ENCODE assay signal across 15 cellular contexts in genomic region chr2:20526666-20527065, GRCh38.
DNase-seq lines count a peak whose midpoint lies in the region; ATAC-seq and TF ChIP-seq lines count a peak whose summit lies in the region.
"Had no signal": no experiment of that assay in that cellular context is flagged by ENCODE, and none has a peak within 500 bp of the region (broad histone marks: within the 10 kb centered on the region; RNA-seq: fewer than 3 reads in every experiment).

No MANE protein-coding gene starts in this region.

- ATAC-seq in heart left ventricle, result peak in 1 of 4 donors; percentile 4
- ATAC-seq in Right ventricle myocardium inferior, result no peak
- ATAC-seq in HG03520 (IDR thresholded peaks at IDR 0.05; ENCODE audit: unreplicated experiment), result no peak

- no peaks in the 10 kb centered on the region for H3K36me3 Mint-ChIP-seq in CD14-positive monocyte
- H3K36me3 Mint-ChIP-seq: activated naive CD8-positive, alpha-beta T cell had no signal

- H3K27me3 ChIP-seq in heart left ventricle (no peaks in the 10 kb centered on the region), SJCRH30 (no peaks in the 10 kb centered on the region)
- H3K27me3 ChIP-seq: transverse colon had no signal

- TF ChIP-seq CTCF in heart left ventricle (IDR thresholded peaks at IDR 0.05), result no peak
- TF ChIP-seq CTCF in CD14-positive monocyte (IDR thresholded peaks at IDR 0.05), result no peak

- H3K9me3 ChIP-seq in heart left ventricle, result no peaks in the 10 kb centered on the region
- H3K9me3 ChIP-seq in SJCRH30 (replicated peaks), result no peaks in the 10 kb centered on the region
- H3K9me3 ChIP-seq: transverse colon had no signal

- intact Hi-C loops in heart left ventricle (cut with DNase I) (loop anchor here in 7 of 10 donors (5.0 to 10.0 kb wide), 6 partner anchors 46 to 88 kb away; no protein-coding TSS in a partner anchor), Right ventricle myocardium inferior (cut with DNase I) (loop anchor here (5.0 kb wide), 1 partner anchor 71 kb away; no protein-coding TSS in a partner anchor), CD14-positive monocyte (cut with micrococcal nuclease) (no loop called here)

- 34 to 55% (median 49%) methylated on average over 4 of the region's 4 CpGs for WGBS in heart left ventricle, 4 donors

- H3K4me3 ChIP-seq in heart left ventricle, result no peak overlapping the region
- H3K4me3 ChIP-seq in SJCRH30, result no peak overlapping the region
- H3K4me3 ChIP-seq: transverse colon had no signal

- H3K4me1 ChIP-seq in heart left ventricle (peaks cover 4 to 79% (median 52%) of the 10 kb centered on the region in 12 donors), SJCRH30 (peaks cover 40% of the 10 kb centered on the region)

- H3K9me3 Mint-ChIP-seq in CD14-positive monocyte, result peaks cover 0 to 2% (median 0%) of the 10 kb centered on the region in 7 donors

- H3K27ac Mint-ChIP-seq in CD14-positive monocyte, result peak overlapping the region in 1 of 7 donors; percentile 6
- H3K27ac Mint-ChIP-seq: activated naive CD8-positive, alpha-beta T cell had no signal

- H3K27ac ChIP-seq in heart left ventricle (peak overlapping the region in 11 of 12 donors; percentile 19 to 76 (median 65)), SJCRH30 (no peak overlapping the region)
- H3K27ac ChIP-seq: HL-60 had no signal

- H3K36me3 ChIP-seq in heart left ventricle (no peaks in the 10 kb centered on the region), SJCRH30 (no peaks in the 10 kb centered on the region)
- H3K36me3 ChIP-seq: transverse colon had no signal

- peaks cover 1 to 18% (median 5%) of the 10 kb centered on the region in 3 donors for H3K27me3 Mint-ChIP-seq in CD14-positive monocyte (ENCODE audit: low read depth in 3 of 3)

- no peak overlapping the region for H3K4me3 Mint-ChIP-seq in CD14-positive monocyte
- H3K4me3 Mint-ChIP-seq: activated naive CD8-positive, alpha-beta T cell had no signal

- no peaks in the 10 kb centered on the region for H3K4me1 Mint-ChIP-seq in CD14-positive monocyte

- no peak for TF ChIP-seq POLR2A in heart left ventricle (IDR thresholded peaks at IDR 0.05)

- DNase-seq in heart left ventricle (peak in 3 of 5 donors; percentile 42 to 66 (median 60)), Right ventricle myocardium inferior (ENCODE audit: missing footprints) (no peak), SJCRH30 (peak; percentile 68 to 78), medulla oblongata (ENCODE audit: extremely low spot score) (peak; percentile 72), NCI-H510A treated with DMSO at 0.1 percent for 48 hours (lab: John Stamatoyannopoulos, UW) (no peak), OCI-M1 (lab: John Stamatoyannopoulos, UW) (no peak), CD14-positive monocyte (ENCODE audit: low spot score) (no peak)
- DNase-seq: cerebellar nuclear complex, EL, mammary epithelial cell, occipital lobe, transverse colon had no signal

Comparison
In these comparisons a context has a peak if more than half of its experiments do, and no peak if none do; other contexts are left out.
1. DNase-seq: peak in heart left ventricle (3 of 5), SJCRH30 (2 of 2) and medulla oblongata (single experiment); none in Right ventricle myocardium inferior (single experiment), NCI-H510A treated with DMSO at 0.1 percent for 48 hours (single experiment), OCI-M1 (single experiment) and CD14-positive monocyte (single experiment).
2. intact Hi-C loops: an anchor here in heart left ventricle (5.0 to 10.0 kb wide) and Right ventricle myocardium inferior (5.0 kb wide); none called in CD14-positive monocyte.